9 cellular contexts compared by ENCODE assay signal in the genomic region with DNA sequence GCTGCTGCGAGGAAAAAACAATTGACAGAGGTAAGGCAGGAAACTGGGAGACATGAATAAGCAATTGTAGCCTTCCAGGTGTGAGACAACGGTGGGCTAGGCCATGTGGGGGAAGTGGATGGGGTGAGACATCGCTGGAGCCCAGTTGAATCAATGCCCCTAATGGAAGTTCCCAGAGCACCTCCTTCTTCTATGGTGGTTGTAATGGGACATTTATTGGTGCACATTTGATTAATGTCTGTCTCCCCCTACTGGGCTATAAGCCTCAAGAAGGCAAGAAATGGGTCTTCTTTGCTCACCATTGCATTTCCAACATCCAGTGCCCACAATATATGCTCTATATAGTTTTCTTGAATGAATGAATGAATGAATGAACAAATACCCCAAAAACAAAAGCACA. TPM values are rescaled to one million over a fixed set of nuclear protein-coding genes. Genes with fewer than 3 reads are reported as not detected.
A peak's percentile ranks its signal among the peaks of the same experiment; 100 is the strongest.
DNase-seq lines count a peak whose midpoint lies in the region; ATAC-seq and TF ChIP-seq lines count a peak whose summit lies in the region.
"Had no signal": no experiment of that assay in that cellular context is flagged by ENCODE, and none has a peak within 500 bp of the region (broad histone marks: within the 10 kb centered on the region; RNA-seq: fewer than 3 reads in every experiment).

No MANE protein-coding gene starts in this region.

- TF ChIP-seq CTCF in HFF-Myc (IDR thresholded peaks at IDR 0.05; ENCODE audit: low read depth, low read length, missing control alignments) = peak; percentile 19

- H3K9me3 ChIP-seq in HAP-1 = no peaks in the 10 kb centered on the region

- DNase-seq in D341Med (ENCODE audit: low spot score) (peak; percentile 65), HFF-Myc (ENCODE audit: extremely low read depth, low read depth) (no peak), RPMI7951 (ENCODE audit: low read depth) (peak; percentile 51), iris pigment epithelial cell (ENCODE audit: low read depth) (peak; percentile 15), NCI-H2081 (lab: John Stamatoyannopoulos, UW) (no peak), midbrain (lab: John Stamatoyannopoulos, UW) (no peak), HAP-1 (ENCODE audit: low spot score in 2 of 2) (no peak)
- DNase-seq: stimulated activated CD4-positive, alpha-beta T cell treated with anti-CD3 and anti-CD28 coated beads, Interleukin-4, amount 100 ng/mL, for 24 hours had no signal

- H3K4me3 ChIP-seq in HFF-Myc (replicated peaks; ENCODE audit: low read depth, low read length) (no peak overlapping the region), HAP-1 (no peak overlapping the region)

- H3K27me3 ChIP-seq in HAP-1 (ENCODE audit: low read depth) = peaks cover 23% of the 10 kb centered on the region

- ATAC-seq in GM18868 (IDR thresholded peaks at IDR 0.05; ENCODE audit: unreplicated experiment) = no peak

- in situ Hi-C loops in HAP-1 (cut with MboI; ENCODE audit: low sequenced_read_pairs) = no loop called here

- H3K4me1 ChIP-seq in HAP-1 = no peaks in the 10 kb centered on the region

- no peaks in the 10 kb centered on the region for H3K36me3 ChIP-seq in HAP-1 (replicated peaks)

RNA-seq across cellular contexts. Expression of a gene that starts 22.7 kb away (rescaled TPM):
- total RNA-seq in RPMI7951 (2014; rRNA removed; shearing (Covaris generic)) = not detected in 2 replicates

RNA-seq across cellular contexts. Expression of a gene that starts 54.1 kb away (rescaled TPM):
- total RNA-seq in RPMI7951 (2014; rRNA removed; shearing (Covaris generic)) = not detected in 2 replicates

Comparison
In these comparisons a context has a peak if more than half of its experiments do, and no peak if none do; other contexts are left out.
1. DNase-seq: peak in D341Med (single experiment), RPMI7951 (single experiment) and iris pigment epithelial cell (single experiment); none in HFF-Myc (single experiment), NCI-H2081 (0 of 2), midbrain (single experiment) and HAP-1 (0 of 2).